16 cellular contexts compared by ENCODE assay signal in genomic region chr1:194102607-194103006, GRCh38.
DNase-seq lines count a peak whose midpoint lies in the region; ATAC-seq and TF ChIP-seq lines count a peak whose summit lies in the region.
"Had no signal": no experiment of that assay in that cellular context is flagged by ENCODE, and none has a peak within 500 bp of the region (broad histone marks: within the 10 kb centered on the region; RNA-seq: fewer than 3 reads in every experiment).

No MANE protein-coding gene starts in this region.

- H3K4me1 Mint-ChIP-seq in naive thymus-derived CD4-positive, alpha-beta T cell, result peaks cover 0 to 20% (median 0%) of the 10 kb centered on the region in 7 donors
- H3K4me1 Mint-ChIP-seq: neural crest cell had no signal

- no peaks in the 10 kb centered on the region for H3K27me3 Mint-ChIP-seq in naive thymus-derived CD4-positive, alpha-beta T cell

- H3K4me1 ChIP-seq in naive thymus-derived CD4-positive, alpha-beta T cell (ENCODE audit: control insufficient read depth in 2 of 2, insufficient read depth in 2 of 2, low read length in 2 of 2), result no peaks in the 10 kb centered on the region
- H3K4me1 ChIP-seq: colonic mucosa, SJCRH30 had no signal

- H3K4me3 ChIP-seq in naive thymus-derived CD4-positive, alpha-beta T cell (ENCODE audit: low read length), result no peak overlapping the region
- H3K4me3 ChIP-seq: colonic mucosa, SJCRH30 had no signal

- intact Hi-C loops in naive thymus-derived CD4-positive, alpha-beta T cell (cut with micrococcal nuclease), result loop anchor here in 1 of 2 donors (2.0 kb wide), 2 partner anchors 48 to 192 kb away; no protein-coding TSS in a partner anchor

- H3K27me3 ChIP-seq in naive thymus-derived CD4-positive, alpha-beta T cell (ENCODE audit: control insufficient read depth in 2 of 2, insufficient read depth in 2 of 2, low read length in 2 of 2), result no peaks in the 10 kb centered on the region
- H3K27me3 ChIP-seq: colonic mucosa, SJCRH30 had no signal

- POLR2A ChIA-PET in naive thymus-derived CD4-positive, alpha-beta T cell (lab: Charles Lee), result interaction anchor here (1.2 to 2.1 kb wide), 2 partner anchors 11 to 251 kb away, joined by 3 to 4 read pairs; no protein-coding TSS in a partner anchor

- no peak overlapping the region for H3K27ac ChIP-seq in naive thymus-derived CD4-positive, alpha-beta T cell (ENCODE audit: low read depth, low read length)
- H3K27ac ChIP-seq: colonic mucosa, SJCRH30 had no signal

- CTCF ChIA-PET in naive thymus-derived CD4-positive, alpha-beta T cell (lab: Charles Lee), result interaction anchor here (0.5 to 0.8 kb wide), 2 partner anchors 27 to 31 kb away, joined by 3 to 4 read pairs; no protein-coding TSS in a partner anchor

- DNase-seq in GM10266 (ENCODE audit: extremely low spot score) (no peak), KBM-7 (peak; percentile 16), SW480 (ENCODE audit: low spot score) (peak; percentile 14), left lobe of liver (ENCODE audit: low spot score) (no peak), D341Med (ENCODE audit: low spot score) (no peak), Ammon's horn (ENCODE audit: low spot score) (no peak)
- DNase-seq in naive thymus-derived CD4-positive, alpha-beta T cell, result no peak
- DNase-seq: activated CD4-positive, alpha-beta T cell treated with anti-CD3 and anti-CD28 coated beads for 4 hours; activated naive CD4-positive, alpha-beta T cell treated with Interleukin-2 at 50 U/mL for 16 hours; colonic mucosa; COR-L47; left cardiac atrium; NCI-H2029; SJCRH30 had no signal

- peak; percentile 27 for TF ChIP-seq CTCF in GM10266 (IDR thresholded peaks at IDR 0.05; ENCODE audit: control insufficient read depth, insufficient read depth, low read depth, missing control alignments)

- H3K36me3 Mint-ChIP-seq in naive thymus-derived CD4-positive, alpha-beta T cell, result no peaks in the 10 kb centered on the region

- H3K9me3 Mint-ChIP-seq in naive thymus-derived CD4-positive, alpha-beta T cell, result no peaks in the 10 kb centered on the region

- H3K9me3 ChIP-seq in naive thymus-derived CD4-positive, alpha-beta T cell (ENCODE audit: control insufficient read depth in 2 of 3, low read length in 3 of 3), result no peaks in the 10 kb centered on the region
- H3K9me3 ChIP-seq: colonic mucosa, SJCRH30 had no signal

- no peak overlapping the region for H3K4me3 Mint-ChIP-seq in naive thymus-derived CD4-positive, alpha-beta T cell
- H3K4me3 Mint-ChIP-seq: neural crest cell had no signal

- H3K36me3 ChIP-seq in naive thymus-derived CD4-positive, alpha-beta T cell (ENCODE audit: control insufficient read depth in 2 of 3, insufficient read depth in 3 of 3, low read length in 3 of 3), result no peaks in the 10 kb centered on the region
- H3K36me3 ChIP-seq: colonic mucosa, SJCRH30 had no signal

- ATAC-seq in left lobe of liver, result peak; percentile 26
- ATAC-seq in naive thymus-derived CD4-positive, alpha-beta T cell, result no peak
- ATAC-seq in HG03442 (IDR thresholded peaks at IDR 0.05; ENCODE audit: unreplicated experiment), result no peak
- ATAC-seq: left cardiac atrium had no signal

- in situ Hi-C loops in KBM-7 (cut with MboI; ENCODE audit: low pct_unique_long_range_greater_than_20kb, low sequenced_read_pairs), result no loop called here

- no peak overlapping the region for H3K27ac Mint-ChIP-seq in naive thymus-derived CD4-positive, alpha-beta T cell

Comparison
In these comparisons a context has a peak if more than half of its experiments do, and no peak if none do; other contexts are left out.
1. DNase-seq: peak in KBM-7 (single experiment) and SW480 (single experiment); none in GM10266 (single experiment), left lobe of liver (single experiment), naive thymus-derived CD4-positive, alpha-beta T cell (0 of 9), D341Med (single experiment) and Ammon's horn (single experiment).